ENCODE assay signal across 9 cellular contexts in the genomic region with DNA sequence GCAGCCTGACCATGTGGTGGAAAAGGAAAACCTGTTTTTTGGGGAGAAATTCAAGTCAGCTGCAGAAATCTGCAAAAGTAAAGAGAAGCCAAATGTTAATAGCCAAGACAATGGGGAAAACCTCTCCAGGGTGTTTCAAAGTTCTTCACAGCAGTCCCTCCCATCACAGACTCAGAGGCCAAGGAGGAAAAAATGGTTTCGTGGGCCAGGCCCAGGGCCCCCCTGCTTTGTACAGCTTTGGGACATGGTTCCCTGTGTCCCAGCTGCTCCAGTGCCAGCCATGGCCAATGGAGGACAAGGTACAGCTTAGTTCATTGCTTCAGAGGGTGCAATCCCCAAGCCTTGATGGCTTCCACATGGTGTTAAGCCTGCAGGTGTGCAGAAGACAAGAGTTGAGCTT.
"Had no signal": no experiment of that assay in that cellular context is flagged by ENCODE, and none has a peak within 500 bp of the region (broad histone marks: within the 10 kb centered on the region; RNA-seq: fewer than 3 reads in every experiment).

No MANE protein-coding gene starts in this region.

- H3K4me3 Mint-ChIP-seq: GM23338, H9, HFFc6, IgD-negative memory B cell had no signal

- H3K9me3 Mint-ChIP-seq: IgD-negative memory B cell had no signal

- FAIRE-seq: H1, H54, HepG2 had no signal

- H3K4me3 ChIP-seq: GM23338 had no signal

- H3K4me2 ChIP-seq: GM23338 had no signal

- ATAC-seq: GM23338, HepG2 had no signal

- H2AFZ ChIP-seq: GM23338 had no signal

- H3K27ac Mint-ChIP-seq: GM23338, H9, HFFc6, IgD-negative memory B cell had no signal

- H3K27ac ChIP-seq: HL-60 had no signal

- DNase-seq: H9, HCEC 1CT, HFFc6 had no signal
